1 cellular context compared by ENCODE assay signal in the genomic region with DNA sequence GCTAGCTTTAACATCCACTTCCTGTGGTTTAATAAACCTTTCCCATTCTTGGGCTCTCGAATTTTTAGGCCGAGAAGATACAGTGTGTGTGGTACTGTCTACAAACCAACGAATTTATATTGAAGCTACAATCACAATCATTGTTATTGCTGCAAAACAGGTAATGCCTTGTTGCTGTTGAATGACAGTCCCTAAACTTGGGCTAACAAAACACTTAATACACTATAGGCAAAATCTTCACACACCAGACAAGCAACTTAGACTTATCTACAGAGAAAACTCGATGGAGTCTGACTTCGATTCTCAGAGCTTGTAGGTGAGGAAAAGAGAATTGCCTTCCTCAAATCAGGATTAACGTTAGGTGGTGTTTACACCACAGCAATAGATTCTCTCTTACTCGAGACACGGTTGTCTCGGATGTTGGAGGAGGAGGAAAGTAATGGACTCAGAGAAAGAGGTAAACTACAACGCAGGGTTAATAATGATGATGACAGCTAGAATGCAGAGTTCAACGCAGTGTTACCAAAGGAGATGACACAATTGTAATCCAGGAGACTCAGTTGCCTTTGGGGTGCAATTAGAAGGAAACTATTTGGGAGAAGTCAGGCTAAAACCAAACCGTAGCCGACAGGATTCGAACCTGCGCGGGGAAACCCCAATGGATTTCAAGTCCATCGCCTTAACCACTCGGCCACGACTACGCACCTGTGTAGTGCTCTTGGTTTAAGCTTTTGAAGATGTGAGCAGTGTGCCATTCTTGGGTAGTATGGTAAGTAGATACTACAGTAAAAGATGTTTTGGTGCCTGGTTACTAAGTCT.
A peak's percentile ranks its signal among the peaks of the same experiment; 100 is the strongest.
TF ChIP-seq lines count a peak whose summit lies in the region.

No MANE protein-coding gene starts in this region.

TF ChIP-seq in K562, 482 proteins besides CTCF, POLR2A, EP300 and RAD21 (continued from another document and continues in another):
- TF ChIP-seq, protein P1, sequence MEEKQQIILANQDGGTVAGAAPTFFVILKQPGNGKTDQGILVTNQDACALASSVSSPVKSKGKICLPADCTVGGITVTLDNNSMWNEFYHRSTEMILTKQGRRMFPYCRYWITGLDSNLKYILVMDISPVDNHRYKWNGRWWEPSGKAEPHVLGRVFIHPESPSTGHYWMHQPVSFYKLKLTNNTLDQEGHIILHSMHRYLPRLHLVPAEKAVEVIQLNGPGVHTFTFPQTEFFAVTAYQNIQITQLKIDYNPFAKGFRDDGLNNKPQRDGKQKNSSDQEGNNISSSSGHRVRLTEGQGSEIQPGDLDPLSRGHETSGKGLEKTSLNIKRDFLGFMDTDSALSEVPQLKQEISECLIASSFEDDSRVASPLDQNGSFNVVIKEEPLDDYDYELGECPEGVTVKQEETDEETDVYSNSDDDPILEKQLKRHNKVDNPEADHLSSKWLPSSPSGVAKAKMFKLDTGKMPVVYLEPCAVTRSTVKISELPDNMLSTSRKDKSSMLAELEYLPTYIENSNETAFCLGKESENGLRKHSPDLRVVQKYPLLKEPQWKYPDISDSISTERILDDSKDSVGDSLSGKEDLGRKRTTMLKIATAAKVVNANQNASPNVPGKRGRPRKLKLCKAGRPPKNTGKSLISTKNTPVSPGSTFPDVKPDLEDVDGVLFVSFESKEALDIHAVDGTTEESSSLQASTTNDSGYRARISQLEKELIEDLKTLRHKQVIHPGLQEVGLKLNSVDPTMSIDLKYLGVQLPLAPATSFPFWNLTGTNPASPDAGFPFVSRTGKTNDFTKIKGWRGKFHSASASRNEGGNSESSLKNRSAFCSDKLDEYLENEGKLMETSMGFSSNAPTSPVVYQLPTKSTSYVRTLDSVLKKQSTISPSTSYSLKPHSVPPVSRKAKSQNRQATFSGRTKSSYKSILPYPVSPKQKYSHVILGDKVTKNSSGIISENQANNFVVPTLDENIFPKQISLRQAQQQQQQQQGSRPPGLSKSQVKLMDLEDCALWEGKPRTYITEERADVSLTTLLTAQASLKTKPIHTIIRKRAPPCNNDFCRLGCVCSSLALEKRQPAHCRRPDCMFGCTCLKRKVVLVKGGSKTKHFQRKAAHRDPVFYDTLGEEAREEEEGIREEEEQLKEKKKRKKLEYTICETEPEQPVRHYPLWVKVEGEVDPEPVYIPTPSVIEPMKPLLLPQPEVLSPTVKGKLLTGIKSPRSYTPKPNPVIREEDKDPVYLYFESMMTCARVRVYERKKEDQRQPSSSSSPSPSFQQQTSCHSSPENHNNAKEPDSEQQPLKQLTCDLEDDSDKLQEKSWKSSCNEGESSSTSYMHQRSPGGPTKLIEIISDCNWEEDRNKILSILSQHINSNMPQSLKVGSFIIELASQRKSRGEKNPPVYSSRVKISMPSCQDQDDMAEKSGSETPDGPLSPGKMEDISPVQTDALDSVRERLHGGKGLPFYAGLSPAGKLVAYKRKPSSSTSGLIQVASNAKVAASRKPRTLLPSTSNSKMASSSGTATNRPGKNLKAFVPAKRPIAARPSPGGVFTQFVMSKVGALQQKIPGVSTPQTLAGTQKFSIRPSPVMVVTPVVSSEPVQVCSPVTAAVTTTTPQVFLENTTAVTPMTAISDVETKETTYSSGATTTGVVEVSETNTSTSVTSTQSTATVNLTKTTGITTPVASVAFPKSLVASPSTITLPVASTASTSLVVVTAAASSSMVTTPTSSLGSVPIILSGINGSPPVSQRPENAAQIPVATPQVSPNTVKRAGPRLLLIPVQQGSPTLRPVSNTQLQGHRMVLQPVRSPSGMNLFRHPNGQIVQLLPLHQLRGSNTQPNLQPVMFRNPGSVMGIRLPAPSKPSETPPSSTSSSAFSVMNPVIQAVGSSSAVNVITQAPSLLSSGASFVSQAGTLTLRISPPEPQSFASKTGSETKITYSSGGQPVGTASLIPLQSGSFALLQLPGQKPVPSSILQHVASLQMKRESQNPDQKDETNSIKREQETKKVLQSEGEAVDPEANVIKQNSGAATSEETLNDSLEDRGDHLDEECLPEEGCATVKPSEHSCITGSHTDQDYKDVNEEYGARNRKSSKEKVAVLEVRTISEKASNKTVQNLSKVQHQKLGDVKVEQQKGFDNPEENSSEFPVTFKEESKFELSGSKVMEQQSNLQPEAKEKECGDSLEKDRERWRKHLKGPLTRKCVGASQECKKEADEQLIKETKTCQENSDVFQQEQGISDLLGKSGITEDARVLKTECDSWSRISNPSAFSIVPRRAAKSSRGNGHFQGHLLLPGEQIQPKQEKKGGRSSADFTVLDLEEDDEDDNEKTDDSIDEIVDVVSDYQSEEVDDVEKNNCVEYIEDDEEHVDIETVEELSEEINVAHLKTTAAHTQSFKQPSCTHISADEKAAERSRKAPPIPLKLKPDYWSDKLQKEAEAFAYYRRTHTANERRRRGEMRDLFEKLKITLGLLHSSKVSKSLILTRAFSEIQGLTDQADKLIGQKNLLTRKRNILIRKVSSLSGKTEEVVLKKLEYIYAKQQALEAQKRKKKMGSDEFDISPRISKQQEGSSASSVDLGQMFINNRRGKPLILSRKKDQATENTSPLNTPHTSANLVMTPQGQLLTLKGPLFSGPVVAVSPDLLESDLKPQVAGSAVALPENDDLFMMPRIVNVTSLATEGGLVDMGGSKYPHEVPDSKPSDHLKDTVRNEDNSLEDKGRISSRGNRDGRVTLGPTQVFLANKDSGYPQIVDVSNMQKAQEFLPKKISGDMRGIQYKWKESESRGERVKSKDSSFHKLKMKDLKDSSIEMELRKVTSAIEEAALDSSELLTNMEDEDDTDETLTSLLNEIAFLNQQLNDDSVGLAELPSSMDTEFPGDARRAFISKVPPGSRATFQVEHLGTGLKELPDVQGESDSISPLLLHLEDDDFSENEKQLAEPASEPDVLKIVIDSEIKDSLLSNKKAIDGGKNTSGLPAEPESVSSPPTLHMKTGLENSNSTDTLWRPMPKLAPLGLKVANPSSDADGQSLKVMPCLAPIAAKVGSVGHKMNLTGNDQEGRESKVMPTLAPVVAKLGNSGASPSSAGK (IDR thresholded peaks at IDR 0.05): no peak
- no peak for TF ChIP-seq POLR2AphosphoS2 (IDR thresholded peaks at IDR 0.05; ENCODE audit: low read length)
- TF ChIP-seq HOXB6 (CRISPR knock-in tag; IDR thresholded peaks at IDR 0.05; ENCODE audit: borderline replicate concordance): no peak
- no peak for TF ChIP-seq HNRNPL (IDR thresholded peaks at IDR 0.05; ENCODE audit: low read depth, low read length)
- TF ChIP-seq, protein P2, sequence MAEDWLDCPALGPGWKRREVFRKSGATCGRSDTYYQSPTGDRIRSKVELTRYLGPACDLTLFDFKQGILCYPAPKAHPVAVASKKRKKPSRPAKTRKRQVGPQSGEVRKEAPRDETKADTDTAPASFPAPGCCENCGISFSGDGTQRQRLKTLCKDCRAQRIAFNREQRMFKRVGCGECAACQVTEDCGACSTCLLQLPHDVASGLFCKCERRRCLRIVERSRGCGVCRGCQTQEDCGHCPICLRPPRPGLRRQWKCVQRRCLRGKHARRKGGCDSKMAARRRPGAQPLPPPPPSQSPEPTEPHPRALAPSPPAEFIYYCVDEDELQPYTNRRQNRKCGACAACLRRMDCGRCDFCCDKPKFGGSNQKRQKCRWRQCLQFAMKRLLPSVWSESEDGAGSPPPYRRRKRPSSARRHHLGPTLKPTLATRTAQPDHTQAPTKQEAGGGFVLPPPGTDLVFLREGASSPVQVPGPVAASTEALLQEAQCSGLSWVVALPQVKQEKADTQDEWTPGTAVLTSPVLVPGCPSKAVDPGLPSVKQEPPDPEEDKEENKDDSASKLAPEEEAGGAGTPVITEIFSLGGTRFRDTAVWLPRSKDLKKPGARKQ (CRISPR knock-in tag; IDR thresholded peaks at IDR 0.05): no peak
- TF ChIP-seq, protein P3, sequence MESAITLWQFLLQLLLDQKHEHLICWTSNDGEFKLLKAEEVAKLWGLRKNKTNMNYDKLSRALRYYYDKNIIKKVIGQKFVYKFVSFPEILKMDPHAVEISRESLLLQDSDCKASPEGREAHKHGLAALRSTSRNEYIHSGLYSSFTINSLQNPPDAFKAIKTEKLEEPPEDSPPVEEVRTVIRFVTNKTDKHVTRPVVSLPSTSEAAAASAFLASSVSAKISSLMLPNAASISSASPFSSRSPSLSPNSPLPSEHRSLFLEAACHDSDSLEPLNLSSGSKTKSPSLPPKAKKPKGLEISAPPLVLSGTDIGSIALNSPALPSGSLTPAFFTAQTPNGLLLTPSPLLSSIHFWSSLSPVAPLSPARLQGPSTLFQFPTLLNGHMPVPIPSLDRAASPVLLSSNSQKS (CRISPR knock-in tag; IDR thresholded peaks at IDR 0.05): no peak
- 0 out of 2 replicates have a peak, but pooled peaks have one; percentile 36 for TF ChIP-seq ELF4 (CRISPR knock-in tag; IDR thresholded peaks at IDR 0.05)
- TF ChIP-seq, protein P4, sequence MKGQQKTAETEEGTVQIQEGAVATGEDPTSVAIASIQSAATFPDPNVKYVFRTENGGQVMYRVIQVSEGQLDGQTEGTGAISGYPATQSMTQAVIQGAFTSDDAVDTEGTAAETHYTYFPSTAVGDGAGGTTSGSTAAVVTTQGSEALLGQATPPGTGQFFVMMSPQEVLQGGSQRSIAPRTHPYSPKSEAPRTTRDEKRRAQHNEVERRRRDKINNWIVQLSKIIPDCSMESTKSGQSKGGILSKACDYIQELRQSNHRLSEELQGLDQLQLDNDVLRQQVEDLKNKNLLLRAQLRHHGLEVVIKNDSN (CRISPR knock-in tag; IDR thresholded peaks at IDR 0.05): no peak
- no peak for TF ChIP-seq ZNF586 (CRISPR knock-in tag; conservative IDR thresholded peaks at IDR 0.05)
- no peak; the same call in 1 of the 2 replicates for TF ChIP-seq XRCC3 (IDR thresholded peaks at IDR 0.05)
- TF ChIP-seq, protein P5, sequence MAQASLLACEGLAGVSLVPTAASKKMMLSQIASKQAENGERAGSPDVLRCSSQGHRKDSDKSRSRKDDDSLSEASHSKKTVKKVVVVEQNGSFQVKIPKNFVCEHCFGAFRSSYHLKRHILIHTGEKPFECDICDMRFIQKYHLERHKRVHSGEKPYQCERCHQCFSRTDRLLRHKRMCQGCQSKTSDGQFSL (CRISPR knock-in tag; IDR thresholded peaks at IDR 0.05): no peak
- TF ChIP-seq, protein P5 (tag; IDR thresholded peaks at IDR 0.05): no peak
- no peak for TF ChIP-seq WHSC1 (IDR thresholded peaks at IDR 0.05; ENCODE audit: low read length)
- TF ChIP-seq ASH1L (IDR thresholded peaks at IDR 0.05; ENCODE audit: borderline replicate concordance, low read depth, partially characterized antibody): no peak
- TF ChIP-seq RBM25 (IDR thresholded peaks at IDR 0.05; ENCODE audit: low read depth, low read length, severe bottlenecking): peak; percentile 13
- TF ChIP-seq, protein P6, sequence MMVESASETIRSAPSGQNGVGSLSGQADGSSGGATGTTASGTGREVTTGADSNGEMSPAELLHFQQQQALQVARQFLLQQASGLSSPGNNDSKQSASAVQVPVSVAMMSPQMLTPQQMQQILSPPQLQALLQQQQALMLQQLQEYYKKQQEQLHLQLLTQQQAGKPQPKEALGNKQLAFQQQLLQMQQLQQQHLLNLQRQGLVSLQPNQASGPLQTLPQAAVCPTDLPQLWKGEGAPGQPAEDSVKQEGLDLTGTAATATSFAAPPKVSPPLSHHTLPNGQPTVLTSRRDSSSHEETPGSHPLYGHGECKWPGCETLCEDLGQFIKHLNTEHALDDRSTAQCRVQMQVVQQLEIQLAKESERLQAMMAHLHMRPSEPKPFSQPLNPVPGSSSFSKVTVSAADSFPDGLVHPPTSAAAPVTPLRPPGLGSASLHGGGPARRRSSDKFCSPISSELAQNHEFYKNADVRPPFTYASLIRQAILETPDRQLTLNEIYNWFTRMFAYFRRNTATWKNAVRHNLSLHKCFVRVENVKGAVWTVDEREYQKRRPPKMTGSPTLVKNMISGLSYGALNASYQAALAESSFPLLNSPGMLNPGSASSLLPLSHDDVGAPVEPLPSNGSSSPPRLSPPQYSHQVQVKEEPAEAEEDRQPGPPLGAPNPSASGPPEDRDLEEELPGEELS (CRISPR knock-in tag; IDR thresholded peaks at IDR 0.05; ENCODE audit: borderline replicate concordance): no peak
- TF ChIP-seq, protein P7, sequence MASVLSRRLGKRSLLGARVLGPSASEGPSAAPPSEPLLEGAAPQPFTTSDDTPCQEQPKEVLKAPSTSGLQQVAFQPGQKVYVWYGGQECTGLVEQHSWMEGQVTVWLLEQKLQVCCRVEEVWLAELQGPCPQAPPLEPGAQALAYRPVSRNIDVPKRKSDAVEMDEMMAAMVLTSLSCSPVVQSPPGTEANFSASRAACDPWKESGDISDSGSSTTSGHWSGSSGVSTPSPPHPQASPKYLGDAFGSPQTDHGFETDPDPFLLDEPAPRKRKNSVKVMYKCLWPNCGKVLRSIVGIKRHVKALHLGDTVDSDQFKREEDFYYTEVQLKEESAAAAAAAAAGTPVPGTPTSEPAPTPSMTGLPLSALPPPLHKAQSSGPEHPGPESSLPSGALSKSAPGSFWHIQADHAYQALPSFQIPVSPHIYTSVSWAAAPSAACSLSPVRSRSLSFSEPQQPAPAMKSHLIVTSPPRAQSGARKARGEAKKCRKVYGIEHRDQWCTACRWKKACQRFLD (CRISPR knock-in tag; IDR thresholded peaks at IDR 0.05): no peak
- peak; percentile 79 for TF ChIP-seq BCOR (IDR thresholded peaks at IDR 0.05)
- TF ChIP-seq FOXK1 (CRISPR knock-in tag; IDR thresholded peaks at IDR 0.05; ENCODE audit: borderline replicate concordance): peak; percentile 87; the same call in 1 of the 2 replicates
- no peak for TF ChIP-seq TAF15 (IDR thresholded peaks at IDR 0.05; ENCODE audit: low read depth, low read length)
- TF ChIP-seq, protein P8, sequence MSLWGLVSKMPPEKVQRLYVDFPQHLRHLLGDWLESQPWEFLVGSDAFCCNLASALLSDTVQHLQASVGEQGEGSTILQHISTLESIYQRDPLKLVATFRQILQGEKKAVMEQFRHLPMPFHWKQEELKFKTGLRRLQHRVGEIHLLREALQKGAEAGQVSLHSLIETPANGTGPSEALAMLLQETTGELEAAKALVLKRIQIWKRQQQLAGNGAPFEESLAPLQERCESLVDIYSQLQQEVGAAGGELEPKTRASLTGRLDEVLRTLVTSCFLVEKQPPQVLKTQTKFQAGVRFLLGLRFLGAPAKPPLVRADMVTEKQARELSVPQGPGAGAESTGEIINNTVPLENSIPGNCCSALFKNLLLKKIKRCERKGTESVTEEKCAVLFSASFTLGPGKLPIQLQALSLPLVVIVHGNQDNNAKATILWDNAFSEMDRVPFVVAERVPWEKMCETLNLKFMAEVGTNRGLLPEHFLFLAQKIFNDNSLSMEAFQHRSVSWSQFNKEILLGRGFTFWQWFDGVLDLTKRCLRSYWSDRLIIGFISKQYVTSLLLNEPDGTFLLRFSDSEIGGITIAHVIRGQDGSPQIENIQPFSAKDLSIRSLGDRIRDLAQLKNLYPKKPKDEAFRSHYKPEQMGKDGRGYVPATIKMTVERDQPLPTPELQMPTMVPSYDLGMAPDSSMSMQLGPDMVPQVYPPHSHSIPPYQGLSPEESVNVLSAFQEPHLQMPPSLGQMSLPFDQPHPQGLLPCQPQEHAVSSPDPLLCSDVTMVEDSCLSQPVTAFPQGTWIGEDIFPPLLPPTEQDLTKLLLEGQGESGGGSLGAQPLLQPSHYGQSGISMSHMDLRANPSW (CRISPR knock-in tag; IDR thresholded peaks at IDR 0.05): no peak
- no peak for TF ChIP-seq ZFP30 (CRISPR knock-in tag; IDR thresholded peaks at IDR 0.05; ENCODE audit: borderline replicate concordance)
- peak; percentile 75; the same call in 1 of the 2 replicates for TF ChIP-seq RNF2 (IDR thresholded peaks at IDR 0.05)
- no peak for TF ChIP-seq ZNF143 (CRISPR knock-in tag; IDR thresholded peaks at IDR 0.05)
- TF ChIP-seq MCM2 (IDR thresholded peaks at IDR 0.05; ENCODE audit: low read depth): no peak
- TF ChIP-seq SMAD3 (CRISPR knock-in tag; conservative IDR thresholded peaks at IDR 0.05): no peak
- TF ChIP-seq FOXA1 (IDR thresholded peaks at IDR 0.05; ENCODE audit: borderline replicate concordance): no peak
